23 cellular contexts compared by ENCODE assay signal in genomic region chr5:2546983-2547382, GRCh38.
"Had no signal": no experiment of that assay in that cellular context is flagged by ENCODE, and none has a peak within 500 bp of the region (broad histone marks: within the 10 kb centered on the region; RNA-seq: fewer than 3 reads in every experiment).

No MANE protein-coding gene starts in this region.

- H3K4me3 ChIP-seq: hepatocyte, left lung, left ventricle myocardium inferior, lower lobe of right lung, lung, mucosa of descending colon had no signal

- H3K9me3 ChIP-seq: left ventricle myocardium inferior, lower lobe of right lung had no signal

- H3K27me3 ChIP-seq: hepatocyte had no signal

- H3K79me2 ChIP-seq: hepatocyte had no signal

- H3K4me2 ChIP-seq: hepatocyte had no signal

- H3K27ac ChIP-seq: hepatocyte, left lung, left ventricle myocardium inferior, lower lobe of right lung had no signal

- ATAC-seq: left cardiac atrium; left colon; left lobe of liver; left lung; left ventricle myocardium superior; lower lobe of right lung; mucosa of descending colon; naive thymus-derived CD4-positive, alpha-beta T cell; naive thymus-derived CD8-positive, alpha-beta T cell had no signal

- DNase-seq: hippocampal formation; hypothalamus; immature natural killer cell; islet precursor cell; kidney; kidney glomerular epithelial cell; left cardiac atrium; left colon; left lung; left ventricle myocardium inferior; left ventricle myocardium superior; lower lobe of right lung; mammary epithelial cell; mesenchymal stem cell; mesendoderm; midbrain; mucosa of descending colon; naive B cell; naive thymus-derived CD4-positive, alpha-beta T cell; naive thymus-derived CD8-positive, alpha-beta T cell had no signal

- H2AFZ ChIP-seq: hepatocyte had no signal

- H3K36me3 ChIP-seq: left lung, left ventricle myocardium inferior, lower lobe of right lung had no signal

- H3K4me1 ChIP-seq: left lung, left ventricle myocardium inferior, lower lobe of right lung had no signal
